Comparison of ENCODE assay signal across 8 cellular contexts in genomic region chr17:65750678-65751077, GRCh38.
DNase-seq lines count a peak whose midpoint lies in the region; ATAC-seq and TF ChIP-seq lines count a peak whose summit lies in the region.

No MANE protein-coding gene starts in this region.

- DNase-seq in BE2C, result peak; percentile 35
- peak; percentile 99 for DNase-seq in HT-29 (ENCODE audit: low spot score)
- peak; percentile 98 for DNase-seq in SW480 (ENCODE audit: low spot score)
- peak; percentile 68 to 89 for DNase-seq in lower leg skin (ENCODE audit: low spot score in 2 of 2)
- DNase-seq in NOMO-1 treated with dmso at 0.1 percent for 144 hours (lab: John Stamatoyannopoulos, UW; ENCODE audit: unreplicated experiment), result no peak
- DNase-seq in natural killer cell, result no peak

- TF ChIP-seq POLR2A in lower leg skin (IDR thresholded peaks at IDR 0.05), result no peak

- peak overlapping the region; percentile 4 to 88 (median 35) for H3K27ac Mint-ChIP-seq in brain
- no peak overlapping the region for H3K27ac Mint-ChIP-seq in natural killer cell

- H3K4me1 ChIP-seq in BE2C, result no peaks in the 10 kb centered on the region
- H3K4me1 ChIP-seq in thymus (ENCODE audit: control insufficient read depth, insufficient read depth, low read length), result peaks cover 4% of the 10 kb centered on the region

- H3K9me3 ChIP-seq in BE2C (no peaks in the 10 kb centered on the region), thymus (ENCODE audit: control insufficient read depth) (no peaks in the 10 kb centered on the region)

- H3K4me3 ChIP-seq in BE2C (ENCODE audit: low read depth, low read length), result no peak overlapping the region
- H3K4me3 ChIP-seq in lower leg skin (ENCODE audit: low read depth, poor library complexity, severe bottlenecking), result no peak overlapping the region
- H3K4me3 ChIP-seq in thymus (ENCODE audit: low read length), result no peak overlapping the region

- H3K4me3 Mint-ChIP-seq in brain, result peak overlapping the region in 4 of 5 experiments; percentile 2 to 36 (median 8)
- H3K4me3 Mint-ChIP-seq in natural killer cell, result no peak overlapping the region

- TF ChIP-seq CTCF in BE2C (IDR thresholded peaks at IDR 0.05; ENCODE audit: low read depth, low read length) (no peak), brain (conservative IDR thresholded peaks at IDR 0.05) (no peak), lower leg skin (IDR thresholded peaks at IDR 0.05) (no peak), natural killer cell (IDR thresholded peaks at IDR 0.05) (no peak)

- WGBS in lower leg skin, 2 donors, result 3 to 6% methylated on average over 2 of the region's 2 CpGs
- WGBS in thymus, result 0% methylated on average over 2 of the region's 2 CpGs

- H3K27me3 Mint-ChIP-seq in brain (peaks cover 5% of the 10 kb centered on the region), natural killer cell (ENCODE audit: low read depth in 2 of 2) (peaks cover 0 to 8% of the 10 kb centered on the region in 2 donors)

- no peaks in the 10 kb centered on the region for H3K36me3 Mint-ChIP-seq in brain
- no peaks in the 10 kb centered on the region for H3K36me3 Mint-ChIP-seq in natural killer cell

- no peak for ATAC-seq in natural killer cell

- H3K9me3 Mint-ChIP-seq in brain (peaks cover 0 to 3% (median 0%) of the 10 kb centered on the region in 5 experiments), natural killer cell (no peaks in the 10 kb centered on the region)

- H3K27ac ChIP-seq in thymus (ENCODE audit: low read depth), result peak overlapping the region; percentile 65

- H3K4me1 Mint-ChIP-seq in brain (peaks cover 31% of the 10 kb centered on the region), natural killer cell (no peaks in the 10 kb centered on the region)

- H3K36me3 ChIP-seq in BE2C, result no peaks in the 10 kb centered on the region
- no peaks in the 10 kb centered on the region for H3K36me3 ChIP-seq in thymus (ENCODE audit: control insufficient read depth, insufficient read depth)

- H3K27me3 ChIP-seq in BE2C (no peaks in the 10 kb centered on the region), thymus (ENCODE audit: control insufficient read depth, insufficient read depth) (no peaks in the 10 kb centered on the region)

- intact Hi-C loops in lower leg skin (cut with DNase I; ENCODE audit: low total_unique reads), result no loop called here
- intact Hi-C loops in natural killer cell (cut with micrococcal nuclease), result no loop called here

Comparison
In these comparisons a context has a peak if more than half of its experiments do, and no peak if none do; other contexts are left out.
1. DNase-seq: peak in BE2C (single experiment), HT-29 (single experiment), SW480 (single experiment) and lower leg skin (2 of 2); none in NOMO-1 treated with dmso at 0.1 percent for 144 hours (single experiment) and natural killer cell (single experiment).
2. H3K27ac Mint-ChIP-seq: peak in brain (5 of 5); none in natural killer cell (0 of 2).